Comparison of ENCODE assay signal across 8 cellular contexts in genomic region chr9:128067622-128067897, GRCh38. TPM values are rescaled to one million over a fixed set of nuclear protein-coding genes. Genes with fewer than 3 reads are reported as not detected.
DNase-seq lines count a peak whose midpoint lies in the region; ATAC-seq and TF ChIP-seq lines count a peak whose summit lies in the region.

No MANE protein-coding gene starts in this region.

- intact Hi-C loops in left ventricle myocardium inferior (cut with micrococcal nuclease): no loop called here
- intact Hi-C loops in left cardiac atrium (cut with DNase I): no loop called here
- intact Hi-C loops in colonic mucosa (cut with DNase I): no loop called here
- intact Hi-C loops in mucosa of descending colon (cut with DNase I, micrococcal nuclease): loop anchor here in 1 of 2 donors (10.0 kb wide), 1 partner anchor 47 kb away; no protein-coding TSS in a partner anchor

- H3K4me3 ChIP-seq in left ventricle myocardium inferior: peak overlapping the region; percentile 92
- H3K4me3 ChIP-seq in colonic mucosa: peak overlapping the region; percentile 96
- H3K4me3 ChIP-seq in mucosa of descending colon: peak overlapping the region; percentile 65

- H3K27ac ChIP-seq in left ventricle myocardium inferior (replicated peaks): peak overlapping the region; percentile 99
- peak overlapping the region; percentile 100 for H3K27ac ChIP-seq in colonic mucosa

- peaks cover 11% of the 10 kb centered on the region for H3K36me3 ChIP-seq in left ventricle myocardium inferior
- no peaks in the 10 kb centered on the region for H3K36me3 ChIP-seq in colonic mucosa
- H3K36me3 ChIP-seq in mucosa of descending colon (ENCODE audit: low read depth): peaks cover 4% of the 10 kb centered on the region

- H3K4me1 ChIP-seq in left ventricle myocardium inferior (peaks cover 71% of the 10 kb centered on the region), colonic mucosa (peaks cover 31% of the 10 kb centered on the region), mucosa of descending colon (ENCODE audit: low read depth) (peaks cover 46% of the 10 kb centered on the region)

- no peaks in the 10 kb centered on the region for H3K9me3 ChIP-seq in left ventricle myocardium inferior (replicated peaks)
- H3K9me3 ChIP-seq in colonic mucosa: no peaks in the 10 kb centered on the region
- no peaks in the 10 kb centered on the region for H3K9me3 ChIP-seq in mucosa of descending colon

- ATAC-seq in left cardiac atrium (no peak), mucosa of descending colon (no peak)

- DNase-seq in left ventricle myocardium inferior: no peak
- no peak for DNase-seq in left cardiac atrium
- DNase-seq in colonic mucosa: no peak
- DNase-seq in mucosa of descending colon: no peak
- no peak for DNase-seq in GM03348 (ENCODE audit: low spot score)
- DNase-seq in NCI-H774 (lab: John Stamatoyannopoulos, UW): no peak
- DNase-seq in HCEC 1CT: no peak
- no peak for DNase-seq in SHP77 (lab: John Stamatoyannopoulos, UW)

- TF ChIP-seq CTCF in left ventricle myocardium inferior (IDR thresholded peaks at IDR 0.05; ENCODE audit: borderline replicate concordance): no peak
- no peak for TF ChIP-seq CTCF in colonic mucosa (IDR thresholded peaks at IDR 0.05)
- no peak for TF ChIP-seq CTCF in mucosa of descending colon (IDR thresholded peaks at IDR 0.05)

- H3K27me3 ChIP-seq in left ventricle myocardium inferior (ENCODE audit: low read depth): no peaks in the 10 kb centered on the region
- no peaks in the 10 kb centered on the region for H3K27me3 ChIP-seq in colonic mucosa

- H3K9ac ChIP-seq in colonic mucosa (ENCODE audit: low read depth in 2 of 2, low read length in 2 of 2): peak overlapping the region; percentile 67 to 92

RNA-seq across cellular contexts. Expression of gene NAIF1, which starts 0.4 kb away (rescaled TPM):
- 7.9 TPM for total RNA-seq in left ventricle myocardium inferior
- 1 to 10 TPM; 5.8 to 6.1 TPM for total RNA-seq in left cardiac atrium
- total RNA-seq in colonic mucosa: 10 to 100 TPM; 10.8 to 11.6 TPM
- total RNA-seq in mucosa of descending colon: 10 to 100 TPM; 10.4 to 12.6 (median 11.9) TPM

RNA-seq across cellular contexts. Expression of gene SLC25A25, which starts 0.5 kb away (rescaled TPM):
- total RNA-seq in left ventricle myocardium inferior (5.4 TPM), left cardiac atrium (10 to 100 TPM; 13.7 to 29.8 TPM), colonic mucosa (10 to 100 TPM; 12.3 to 19.7 TPM), mucosa of descending colon (10 to 100 TPM; 19.1 to 27.3 (median 21.3) TPM)

RNA-seq across cellular contexts. Expression of gene PTGES2, which starts 60.0 kb away (rescaled TPM):
- total RNA-seq in left ventricle myocardium inferior (141 TPM), left cardiac atrium (100 to 1,000 TPM; 111 to 155 TPM), colonic mucosa (100 to 1,000 TPM in 1 of 2 donors, 10 to 100 TPM in 1; 93.7 to 142 TPM), mucosa of descending colon (10 to 100 TPM; 65.3 to 99.7 (median 90.6) TPM)
